8 cellular contexts compared by ENCODE assay signal in genomic region chr9:134406366-134407122, GRCh38.
DNase-seq lines count a peak whose midpoint lies in the region; ATAC-seq and TF ChIP-seq lines count a peak whose summit lies in the region.

No MANE protein-coding gene starts in this region.

- H3K4me3 ChIP-seq in heart right ventricle, result peak overlapping the region in 8 of 10 donors; percentile 11 to 49 (median 32)
- H3K4me3 ChIP-seq in lower lobe of right lung, result peak overlapping the region; percentile 37
- H3K4me3 ChIP-seq in aorta (ENCODE audit: low read length in 2 of 2), result no peak overlapping the region

- TF ChIP-seq CTCF in heart right ventricle (IDR thresholded peaks at IDR 0.05) (no peak), lower lobe of right lung (IDR thresholded peaks at IDR 0.05) (no peak)

- ATAC-seq in heart right ventricle (no peak), lower lobe of right lung (no peak), aorta (ENCODE audit: low FRiP score) (peak; percentile 28), GM18868 (IDR thresholded peaks at IDR 0.05; ENCODE audit: unreplicated experiment) (no peak)

- intact Hi-C loops in heart right ventricle (cut with DNase I), result loop anchor here in 4 of 10 donors (5.0 to 10.0 kb wide), 6 partner anchors 34 to 342 kb away; partner anchors contain the start of genes BRD3 (in 1 of the 4) and RXRA (in 1 of the 4)
- intact Hi-C loops in cardiac septum (cut with DNase I), result loop anchor here (5.0 kb wide), 1 partner anchor 39 kb away; no protein-coding TSS in a partner anchor
- intact Hi-C loops in lower lobe of right lung (cut with DNase I), result no loop called here
- intact Hi-C loops in aorta (cut with DNase I), result loop anchor here in 1 of 2 donors (2.0 to 5.0 kb wide), 2 partner anchors 44 to 78 kb away; no protein-coding TSS in a partner anchor

- peaks cover 73 to 100% (median 98%) of the 10 kb centered on the region in 9 donors for H3K4me1 ChIP-seq in heart right ventricle
- peaks cover 96% of the 10 kb centered on the region for H3K4me1 ChIP-seq in lower lobe of right lung
- peaks cover 2 to 3% of the 10 kb centered on the region in 2 donors for H3K4me1 ChIP-seq in aorta (ENCODE audit: control insufficient read depth in 1 of 2, insufficient read depth in 2 of 2, low read length in 2 of 2)

- H3K9me3 ChIP-seq in heart right ventricle, result no peaks in the 10 kb centered on the region
- H3K9me3 ChIP-seq in lower lobe of right lung, result no peaks in the 10 kb centered on the region
- no peaks in the 10 kb centered on the region for H3K9me3 ChIP-seq in aorta (ENCODE audit: control insufficient read depth, low read length)

- no peaks in the 10 kb centered on the region for H3K27me3 ChIP-seq in heart right ventricle
- no peaks in the 10 kb centered on the region for H3K27me3 ChIP-seq in lower lobe of right lung (ENCODE audit: low read depth)
- no peaks in the 10 kb centered on the region for H3K27me3 ChIP-seq in aorta (ENCODE audit: control insufficient read depth in 1 of 2, insufficient read depth in 2 of 2, low read length in 1 of 2)

- DNase-seq in heart right ventricle, result peak; percentile 39 to 65
- no peak for DNase-seq in cardiac septum (ENCODE audit: low spot score)
- DNase-seq in lower lobe of right lung, result no peak
- DNase-seq in aorta, result peak in 1 of 2 donors; percentile 75
- no peak for DNase-seq in UCSD-AML1 (lab: John Stamatoyannopoulos, UW; ENCODE audit: unreplicated experiment)
- DNase-seq in dermis blood vessel endothelial cell, result no peak

- peak overlapping the region in 9 of 10 donors; percentile 80 to 92 (median 86) for H3K27ac ChIP-seq in heart right ventricle
- peak overlapping the region; percentile 17 for H3K27ac ChIP-seq in adipose tissue (ENCODE audit: low read depth, low read length)
- H3K27ac ChIP-seq in lower lobe of right lung, result peak overlapping the region; percentile 76
- H3K27ac ChIP-seq in aorta (ENCODE audit: low read depth in 1 of 2, low read length in 2 of 2), result peak overlapping the region in 1 of 2 donors; percentile 48

- 46 to 52% methylated on average over 23 of the region's 23 CpGs for WGBS in heart right ventricle, 2 donors
- 49 to 64% (median 55%) methylated on average over 23 of the region's 23 CpGs for WGBS in adipose tissue, 3 donors
- WGBS in aorta, 2 donors, result 47 to 52% methylated on average over 22 to 23 of the region's 23 CpGs

- H3K36me3 ChIP-seq in heart right ventricle (peaks cover 0 to 41% (median 0%) of the 10 kb centered on the region in 9 donors), lower lobe of right lung (peaks cover 31% of the 10 kb centered on the region), aorta (ENCODE audit: control insufficient read depth in 1 of 2, insufficient read depth in 2 of 2, low read length in 1 of 2) (no peaks in the 10 kb centered on the region)

Comparison
In these comparisons a context has a peak if more than half of its experiments do, and no peak if none do; other contexts are left out.
1. DNase-seq: peak in heart right ventricle (2 of 2); none in cardiac septum (single experiment), lower lobe of right lung (single experiment), UCSD-AML1 (single experiment) and dermis blood vessel endothelial cell (single experiment).
2. H3K4me3 ChIP-seq: peak in heart right ventricle (8 of 10) and lower lobe of right lung (single experiment); none in aorta (0 of 2).